8 cellular contexts compared by ENCODE assay signal in genomic region chr3:48990636-48991421, GRCh38. TPM values are rescaled to one million over a fixed set of nuclear protein-coding genes. Genes with fewer than 3 reads are reported as not detected.
A peak's percentile ranks its signal among the peaks of the same experiment; 100 is the strongest.
DNase-seq lines count a peak whose midpoint lies in the region; ATAC-seq and TF ChIP-seq lines count a peak whose summit lies in the region.

No MANE protein-coding gene starts in this region.

- H3K4me3 ChIP-seq in thyroid gland (replicated peaks in 1 of 3): peak overlapping the region; percentile 40 to 80 (median 64)

- WGBS in thyroid gland, 2 donors: 6 to 8% methylated on average over 20 to 28 of the region's 40 CpGs

- peak overlapping the region; percentile 86 for H3K4me3 Mint-ChIP-seq in mesothelial cell of epicardium

- TF ChIP-seq POLR2A in thyroid gland (IDR thresholded peaks at IDR 0.05): no peak

- no peaks in the 10 kb centered on the region for H3K9me3 ChIP-seq in thyroid gland

- no peaks in the 10 kb centered on the region for H3K9me3 Mint-ChIP-seq in mesothelial cell of epicardium

- H3K27me3 ChIP-seq in thyroid gland: no peaks in the 10 kb centered on the region

- H3K4me1 ChIP-seq in thyroid gland: peaks cover 16 to 18% of the 10 kb centered on the region in 2 donors

- peak; percentile 17 for ATAC-seq in GM21825 (IDR thresholded peaks at IDR 0.05; ENCODE audit: unreplicated experiment)

- intact Hi-C loops in thyroid gland (cut with DNase I): no loop called here

- no peaks in the 10 kb centered on the region for H3K27me3 Mint-ChIP-seq in mesothelial cell of epicardium (ENCODE audit: low read depth)

- peak overlapping the region; percentile 53 to 83 (median 81) for H3K27ac ChIP-seq in thyroid gland

- H3K36me3 ChIP-seq in thyroid gland: peaks cover 0 to 8% of the 10 kb centered on the region in 2 donors

- peaks cover 4% of the 10 kb centered on the region for H3K36me3 Mint-ChIP-seq in mesothelial cell of epicardium

- DNase-seq in NCI-H1105 treated with DMSO at 0.1 percent for 48 hours (lab: John Stamatoyannopoulos, UW) (peak; percentile 23), NCI-H1105 (lab: John Stamatoyannopoulos, UW) (no peak), RPMI8226 (peak; percentile 58), dermis blood vessel endothelial cell (peak; percentile 43), mesothelial cell of epicardium (ENCODE audit: low spot score in 2 of 2, unreplicated experiment in 2 of 2) (no peak), thyroid gland (peak; percentile 26 to 38), NK-92 (lab: John Stamatoyannopoulos, UW; ENCODE audit: unreplicated experiment) (no peak)

- TF ChIP-seq CTCF in mesothelial cell of epicardium (IDR thresholded peaks at IDR 0.05; ENCODE audit: unreplicated experiment) (no peak), thyroid gland (IDR thresholded peaks at IDR 0.05) (no peak)

- peaks cover 25% of the 10 kb centered on the region for H3K4me1 Mint-ChIP-seq in mesothelial cell of epicardium

- peak overlapping the region; percentile 93 for H3K27ac Mint-ChIP-seq in mesothelial cell of epicardium

RNA-seq across cellular contexts. Expression of gene P4HTM, which starts 0.8 kb away (rescaled TPM):
- total RNA-seq in dermis blood vessel endothelial cell (12.1 and 16.5 TPM in 2 replicates), mesothelial cell of epicardium (57.9 to 59.9 TPM (median 58.4 TPM) in 3 replicates), thyroid gland (100 to 1,000 TPM in 1 of 4 donors, 10 to 100 TPM in 3; 73.5 to 117 (median 95.0) TPM)

RNA-seq across cellular contexts. Expression of gene WDR6, which starts 16.4 kb away (rescaled TPM):
- total RNA-seq in dermis blood vessel endothelial cell (75.2 and 86.3 TPM in 2 replicates), mesothelial cell of epicardium (384 to 409 TPM (median 396 TPM) in 3 replicates), thyroid gland (100 to 1,000 TPM; 125 to 169 (median 149) TPM)

RNA-seq across cellular contexts. Expression of gene DALRD3, which starts 27.6 kb away (rescaled TPM):
- 45.1 and 47.5 TPM in 2 replicates for total RNA-seq in dermis blood vessel endothelial cell
- total RNA-seq in mesothelial cell of epicardium: 22.1 to 24.2 TPM (median 23.4 TPM) in 3 replicates
- 10 to 100 TPM; 43.1 to 91.4 (median 60.0) TPM for total RNA-seq in thyroid gland

RNA-seq across cellular contexts. Expression of gene NDUFAF3, which starts 31.1 kb away (rescaled TPM):
- 66.4 and 74.0 TPM in 2 replicates for total RNA-seq in dermis blood vessel endothelial cell
- 61.4 to 63.4 TPM (median 62.0 TPM) in 3 replicates for total RNA-seq in mesothelial cell of epicardium
- total RNA-seq in thyroid gland: 100 to 1,000 TPM; 120 to 305 (median 146) TPM

RNA-seq across cellular contexts. Expression of gene IMPDH2, which starts 38.4 kb away (rescaled TPM):
- 145 and 226 TPM in 2 replicates for total RNA-seq in dermis blood vessel endothelial cell
- 207 to 217 TPM (median 216 TPM) in 3 replicates for total RNA-seq in mesothelial cell of epicardium
- total RNA-seq in thyroid gland: 100 to 1,000 TPM in 3 of 4 donors, 10 to 100 TPM in 1; 92.9 to 159 (median 109) TPM

Comparison
In these comparisons a context has a peak if more than half of its experiments do, and no peak if none do; other contexts are left out.
1. DNase-seq: peak in NCI-H1105 treated with DMSO at 0.1 percent for 48 hours (single experiment), RPMI8226 (single experiment), dermis blood vessel endothelial cell (single experiment) and thyroid gland (2 of 2); none in NCI-H1105 (single experiment), mesothelial cell of epicardium (0 of 2) and NK-92 (single experiment).